Comparison of ENCODE assay signal across 1 cellular context in genomic region chr2:133530645-133531044, GRCh38.
TF ChIP-seq lines count a peak whose summit lies in the region.

No MANE protein-coding gene starts in this region.

TF ChIP-seq in IMR-90, 13 proteins besides CTCF, POLR2A, EP300 and RAD21:
- no peak for TF ChIP-seq ELK1 (IDR thresholded peaks at IDR 0.05; ENCODE audit: borderline replicate concordance, low read depth, low read length)
- no peak for TF ChIP-seq MAZ (IDR thresholded peaks at IDR 0.05; ENCODE audit: borderline replicate concordance, low read depth, low read length)
- no peak for TF ChIP-seq MAFK (IDR thresholded peaks at IDR 0.05; ENCODE audit: low read depth, low read length)
- TF ChIP-seq FOS (IDR thresholded peaks at IDR 0.05; ENCODE audit: low read depth, low read length) = no peak
- no peak for TF ChIP-seq MXI1 (IDR thresholded peaks at IDR 0.05; ENCODE audit: borderline replicate concordance, low read depth, low read length)
- TF ChIP-seq SMC3 (IDR thresholded peaks at IDR 0.05; ENCODE audit: low read depth, low read length) = no peak
TF ChIP-seq in IMR-90: peak in this region for 0.
